10 cellular contexts compared by ENCODE assay signal in genomic region chr15:55586808-55587207, GRCh38. TPM values are rescaled to one million over a fixed set of nuclear protein-coding genes. Genes with fewer than 3 reads are reported as not detected.
A peak's percentile ranks its signal among the peaks of the same experiment; 100 is the strongest.
DNase-seq lines count a peak whose midpoint lies in the region; ATAC-seq and TF ChIP-seq lines count a peak whose summit lies in the region.
"Had no signal": no experiment of that assay in that cellular context is flagged by ENCODE, and none has a peak within 500 bp of the region (broad histone marks: within the 10 kb centered on the region; RNA-seq: fewer than 3 reads in every experiment).

No MANE protein-coding gene starts in this region.

- 64 to 68% methylated on average over 3 of the region's 3 CpGs for whole genome bisulfite sequencing in thyroid gland, 2 donors

- intact Hi-C loops in ascending aorta (cut with DNase I): loop anchor here (10.0 kb wide), 1 partner anchor 658 kb away; the partner anchor contains the start of gene RFX7
- intact Hi-C loops in thyroid gland (cut with DNase I): no loop called here

- no peak for TF ChIP-seq POLR2A in thyroid gland (IDR thresholded peaks at IDR 0.05)

- ATAC-seq in HG03342 (IDR thresholded peaks at IDR 0.05; ENCODE audit: unreplicated experiment) (no peak), GM21367 (IDR thresholded peaks at IDR 0.05; ENCODE audit: unreplicated experiment) (no peak)

- H3K4me1 ChIP-seq in ascending aorta (peaks cover 0 to 13% of the 10 kb centered on the region in 2 donors), thyroid gland (peaks cover 10 to 13% of the 10 kb centered on the region in 2 donors)

- no peak overlapping the region for H3K27ac ChIP-seq in ascending aorta
- H3K27ac ChIP-seq in thyroid gland: no peak overlapping the region

- no peaks in the 10 kb centered on the region for H3K36me3 ChIP-seq in ascending aorta
- no peaks in the 10 kb centered on the region for H3K36me3 ChIP-seq in thyroid gland

- H3K4me3 ChIP-seq in ascending aorta (peak overlapping the region; percentile 73 to 80), thyroid gland (replicated peaks in 1 of 3) (peak overlapping the region in 2 of 3 donors; percentile 45 to 71)

- TF ChIP-seq CTCF in ascending aorta (IDR thresholded peaks at IDR 0.05): no peak
- no peak for TF ChIP-seq CTCF in thyroid gland (IDR thresholded peaks at IDR 0.05)

- H3K9me3 ChIP-seq in ascending aorta: no peaks in the 10 kb centered on the region
- no peaks in the 10 kb centered on the region for H3K9me3 ChIP-seq in thyroid gland

- DNase-seq in NCI-H2171 treated with DMSO at 0.1 percent for 48 hours (lab: John Stamatoyannopoulos, UW) (peak; percentile 13), NCI-H2171 (lab: John Stamatoyannopoulos, UW) (no peak), ascending aorta (ENCODE audit: low spot score in 2 of 2) (no peak), left kidney (ENCODE audit: low read depth, low spot score) (peak; percentile 14), thyroid gland (no peak), NCI-H446 treated with DMSO at 0.1 percent for 48 hours (lab: John Stamatoyannopoulos, UW) (no peak)
- DNase-seq: central memory CD4-positive, alpha-beta T cell; NCI-H1092 had no signal

- H3K27me3 ChIP-seq in ascending aorta: no peaks in the 10 kb centered on the region
- no peaks in the 10 kb centered on the region for H3K27me3 ChIP-seq in thyroid gland

RNA-seq across cellular contexts. Expression of gene PYGO1, which starts 1.3 kb away (rescaled TPM):
- total RNA-seq in ascending aorta (7.1 TPM), thyroid gland (10 to 100 TPM; 19.4 to 30.1 (median 23.1) TPM)

Comparison
In these comparisons a context has a peak if more than half of its experiments do, and no peak if none do; other contexts are left out.
1. DNase-seq: peak in NCI-H2171 treated with DMSO at 0.1 percent for 48 hours (single experiment) and left kidney (single experiment); none in NCI-H2171 (single experiment), ascending aorta (0 of 2), thyroid gland (0 of 2) and NCI-H446 treated with DMSO at 0.1 percent for 48 hours (single experiment).